ENCODE assay signal across 19 cellular contexts in the genomic region with DNA sequence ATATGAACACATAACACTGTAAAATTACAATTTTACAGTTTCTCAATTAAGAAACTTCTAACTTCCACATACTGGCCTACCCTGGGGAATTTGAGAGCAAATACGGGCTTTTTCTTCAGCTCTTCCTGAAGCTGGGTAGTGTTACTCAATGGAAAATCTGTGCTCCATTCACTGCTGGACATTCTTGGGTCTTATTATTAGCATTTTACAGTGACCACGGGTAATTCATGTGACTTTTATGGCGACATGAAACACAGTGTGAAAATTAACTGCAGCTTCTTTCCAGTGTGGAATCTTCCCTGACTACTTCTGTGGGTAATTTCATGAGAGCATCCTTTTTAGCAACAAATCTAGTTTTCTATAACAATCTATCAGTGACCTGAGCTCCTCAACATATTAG.
"Had no signal": no experiment of that assay in that cellular context is flagged by ENCODE, and none has a peak within 500 bp of the region (broad histone marks: within the 10 kb centered on the region; RNA-seq: fewer than 3 reads in every experiment).

No MANE protein-coding gene starts in this region.

- H3K27ac ChIP-seq: HL-60 had no signal

- H3K27me3 ChIP-seq: MG63 had no signal

- H3K4me3 ChIP-seq: MG63 had no signal

- H3K36me3 ChIP-seq: MG63 had no signal

- ATAC-seq: SK-N-SH treated with all-trans-retinoic acid at 6 μM for 48 hours had no signal

- DNase-seq: KBM-7, MG63, NCI-H1092, NCI-H1105 treated with DMSO at 0.1 percent for 48 hours, NCI-H1417 treated with DMSO at 0.1 percent for 48 hours, NCI-H146, NCI-H1694 treated with DMSO at 0.1 percent for 48 hours, NCI-H1930, NCI-H2081, NCI-H2107, NCI-H2227 treated with DMSO at 0.1 percent for 48 hours, NCI-H524, NCI-H526 treated with DMSO at 0.1 percent for 48 hours, NCI-H774, Right ventricle myocardium superior, RPMI8226, SIG-M5 had no signal

- H3K9me3 ChIP-seq: MG63 had no signal
